In the genomic region with DNA sequence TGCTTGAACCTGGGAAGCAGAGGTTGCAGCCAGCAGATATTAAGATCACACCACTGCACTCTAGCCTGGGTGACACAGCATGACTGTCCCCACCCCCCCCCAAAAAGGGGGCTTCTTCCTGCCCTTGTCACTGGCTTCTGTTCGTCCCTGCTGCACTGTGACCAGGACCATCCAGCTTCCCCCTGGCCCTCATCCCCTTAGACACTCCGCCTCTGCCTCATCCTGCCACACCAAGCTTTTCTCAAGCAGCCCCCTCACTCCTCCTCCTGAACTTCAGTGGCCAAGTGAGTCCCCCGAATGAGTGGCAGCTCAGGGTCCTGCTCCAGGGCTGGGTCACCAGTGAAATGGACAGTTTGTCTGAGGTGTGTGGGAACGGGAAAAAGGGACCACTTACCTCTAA, we compare ENCODE assay signal across 26 cellular contexts.
A peak's percentile ranks its signal among the peaks of the same experiment; 100 is the strongest.
DNase-seq lines count a peak whose midpoint lies in the region; ATAC-seq, FAIRE-seq and TF ChIP-seq lines count a peak whose summit lies in the region.
"Had no signal": no experiment of that assay in that cellular context is flagged by ENCODE, and none has a peak within 500 bp of the region (broad histone marks: within the 10 kb centered on the region; RNA-seq: fewer than 3 reads in every experiment).

No MANE protein-coding gene starts in this region.

- no peaks in the 10 kb centered on the region for H3K36me3 ChIP-seq in HepG2 (replicated peaks in 1 of 2; ENCODE audit: control insufficient read depth in 1 of 2, insufficient read depth in 2 of 2, low read length in 2 of 2)
- H3K36me3 ChIP-seq in neuronal stem cell (replicated peaks in 1 of 2; ENCODE audit: control insufficient read depth in 2 of 2, insufficient read depth in 2 of 2, low read length in 2 of 2) = no peaks in the 10 kb centered on the region
- no peaks in the 10 kb centered on the region for H3K36me3 ChIP-seq in brain microvascular endothelial cell (replicated peaks)
- H3K36me3 ChIP-seq: BLaER1 treated with 17β-estradiol and CSF1 and Interleukin-3, amounts not matched to agents 10 nM and 100 nM had no signal

- H4K8ac ChIP-seq in neuronal stem cell (ENCODE audit: low read depth, low read length) = no peak overlapping the region

- no peak overlapping the region for H3K4me3 Mint-ChIP-seq in Calu3 (ENCODE audit: low read depth, unreplicated experiment)
- no peak overlapping the region for H3K4me3 Mint-ChIP-seq in stimulated activated naive B cell treated with anti-CD40 and anti-IgM and Interleukin-4, amounts not matched to agents 10 μg/mL and 1 μg/mL and 100 μg/mL, for 72 hours
- H3K4me3 Mint-ChIP-seq in effector memory CD8-positive, alpha-beta T cell = no peak overlapping the region
- H3K4me3 Mint-ChIP-seq: B cell; CD4-positive, alpha-beta T cell; CD8-positive, alpha-beta T cell had no signal

- H3K23ac ChIP-seq in neuronal stem cell (ENCODE audit: low read depth, low read length, poor library complexity) = no peak overlapping the region

- H3K4me3 ChIP-seq in HepG2 (replicated peaks in 1 of 3; ENCODE audit: insufficient read depth in 1 of 3, low read depth in 2 of 3, low read length in 3 of 3) = no peak overlapping the region
- no peak overlapping the region for H3K4me3 ChIP-seq in neuronal stem cell (ENCODE audit: low read length in 2 of 2)
- no peak overlapping the region for H3K4me3 ChIP-seq in brain microvascular endothelial cell (ENCODE audit: low read depth, low read length)
- H3K4me3 ChIP-seq: BLaER1 treated with 17β-estradiol and CSF1 and Interleukin-3, amounts not matched to agents 10 nM and 100 nM; GM12878 had no signal

- no peaks in the 10 kb centered on the region for H3K36me3 Mint-ChIP-seq in Calu3 (ENCODE audit: insufficient read depth, unreplicated experiment)
- no peaks in the 10 kb centered on the region for H3K36me3 Mint-ChIP-seq in stimulated activated naive B cell treated with anti-CD40 and anti-IgM and Interleukin-4, amounts not matched to agents 10 μg/mL and 1 μg/mL and 100 μg/mL, for 72 hours
- no peaks in the 10 kb centered on the region for H3K36me3 Mint-ChIP-seq in effector memory CD8-positive, alpha-beta T cell (ENCODE audit: insufficient read depth)
- H3K36me3 Mint-ChIP-seq: CD8-positive, alpha-beta T cell had no signal

- CTCF ChIA-PET in Calu3 (lab: Charles Lee) (interaction anchor here (1.1 kb wide), 1 partner anchor 14 kb away, joined by 5 read pairs; no protein-coding TSS in a partner anchor), HepG2 (lab: Yijun Ruan, JAX; ENCODE audit: low intra/inter-chr PET ratio, low total read pairs) (interaction anchor here (0.5 kb wide), 1 partner anchor 1084 kb away, joined by 3 read pairs; no protein-coding TSS in a partner anchor)

- peak; percentile 28 for FAIRE-seq in HepG2 (lab: Jason Lieb, UNC)
- FAIRE-seq: A204.1, GM12878, GM12892, GM18507 had no signal

- no peak overlapping the region for H2BK15ac ChIP-seq in neuronal stem cell (ENCODE audit: low read length)

- intact Hi-C loops in Calu3 (cut with micrococcal nuclease; ENCODE audit: unreplicated experiment) = no loop called here
- intact Hi-C loops in HepG2 (cut with micrococcal nuclease; ENCODE audit: unreplicated experiment) = no loop called here

- H3K9me3 Mint-ChIP-seq in Calu3 (ENCODE audit: low read depth, unreplicated experiment) = no peaks in the 10 kb centered on the region
- no peaks in the 10 kb centered on the region for H3K9me3 Mint-ChIP-seq in stimulated activated naive B cell treated with anti-CD40 and anti-IgM and Interleukin-4, amounts not matched to agents 10 μg/mL and 1 μg/mL and 100 μg/mL, for 72 hours
- no peaks in the 10 kb centered on the region for H3K9me3 Mint-ChIP-seq in effector memory CD8-positive, alpha-beta T cell
- H3K9me3 Mint-ChIP-seq: CD4-positive, alpha-beta T cell; CD8-positive, alpha-beta T cell had no signal

- TF ChIP-seq RAD21 in HepG2 (CRISPR knock-in tag; IDR thresholded peaks at IDR 0.05) = no peak

- BruUV-seq in Calu3 (replicated peaks; lab: Mats Ljungman, UMichigan) = no TSS peak
- BruUV-seq in HepG2 (replicated peaks; lab: Mats Ljungman, UMichigan) = no TSS peak

- H3K4me1 Mint-ChIP-seq in Calu3 (ENCODE audit: low read depth, unreplicated experiment) = peaks cover 22% of the 10 kb centered on the region
- no peaks in the 10 kb centered on the region for H3K4me1 Mint-ChIP-seq in stimulated activated naive B cell treated with anti-CD40 and anti-IgM and Interleukin-4, amounts not matched to agents 10 μg/mL and 1 μg/mL and 100 μg/mL, for 72 hours
- no peaks in the 10 kb centered on the region for H3K4me1 Mint-ChIP-seq in effector memory CD8-positive, alpha-beta T cell (ENCODE audit: low read depth in 2 of 2)
- H3K4me1 Mint-ChIP-seq: B cell had no signal

- H4K91ac ChIP-seq in neuronal stem cell (ENCODE audit: low read depth, low read length, poor library complexity) = no peak overlapping the region

- TF ChIP-seq POLR2A in HepG2 (IDR thresholded peaks at IDR 0.05; ENCODE audit: insufficient read depth in 1 of 2, low read depth in 2 of 2, low read length in 2 of 2) = no peak

- H3K14ac ChIP-seq in neuronal stem cell (ENCODE audit: low read length) = no peak overlapping the region

- no peak for ATAC-seq in HepG2
- no peak for ATAC-seq in stimulated activated naive B cell treated with anti-CD40 and anti-IgM and Interleukin-4, amounts not matched to agents 10 μg/mL and 1 μg/mL and 100 μg/mL, for 72 hours (replicated peaks)
- ATAC-seq in effector memory CD8-positive, alpha-beta T cell (replicated peaks) = no peak
- ATAC-seq: CD8-positive, alpha-beta T cell; GM12878 had no signal

- no peak overlapping the region for H2AK5ac ChIP-seq in neuronal stem cell (ENCODE audit: low read depth, low read length)

- peak overlapping the region; percentile 12 for H3K18ac ChIP-seq in neuronal stem cell (ENCODE audit: low read length)

- POLR2A ChIA-PET in HepG2 (lab: Yijun Ruan, JAX) = interaction anchor here (0.5 to 2.1 kb wide), 3 partner anchors 12 to 42 kb away, joined by 4 to 11 read pairs (median 6); no protein-coding TSS in a partner anchor

- H3K9me3 ChIP-seq in HepG2 (ENCODE audit: low read length) (no peaks in the 10 kb centered on the region), neuronal stem cell (replicated peaks in 1 of 2; ENCODE audit: control insufficient read depth in 2 of 2, insufficient read depth in 1 of 2, low read depth in 1 of 2, low read length in 2 of 2) (no peaks in the 10 kb centered on the region)
- H3K9me3 ChIP-seq: Caco-2 had no signal

- no peak overlapping the region for H2BK5ac ChIP-seq in neuronal stem cell (ENCODE audit: low read length)

- H2AFZ ChIP-seq in HepG2 (ENCODE audit: low read length) = no peak overlapping the region
- H2AFZ ChIP-seq in neuronal stem cell (ENCODE audit: low read length) = no peak overlapping the region

- no peak overlapping the region for H3K4ac ChIP-seq in neuronal stem cell (ENCODE audit: low read length)

- H3K27me3 ChIP-seq in HepG2 (ENCODE audit: control insufficient read depth in 1 of 2, insufficient read depth in 2 of 2, low read length in 2 of 2) = no peaks in the 10 kb centered on the region
- peaks cover 0 to 2% (median 0%) of the 10 kb centered on the region in 3 experiments for H3K27me3 ChIP-seq in neuronal stem cell (ENCODE audit: control insufficient read depth in 3 of 3, insufficient read depth in 3 of 3, low read depth in 1 of 3, low read length in 3 of 3)
- H3K27me3 ChIP-seq in brain microvascular endothelial cell (replicated peaks) = no peaks in the 10 kb centered on the region
- H3K27me3 ChIP-seq: BLaER1 treated with 17β-estradiol and CSF1 and Interleukin-3, amounts not matched to agents 10 nM and 100 nM had no signal

- no peak for TF ChIP-seq CTCF in Calu3 (IDR thresholded peaks at IDR 0.05; ENCODE audit: unreplicated experiment)
- TF ChIP-seq CTCF in HepG2 (CRISPR knock-in tag; IDR thresholded peaks at IDR 0.05) = no peak
- TF ChIP-seq CTCF in brain microvascular endothelial cell (IDR thresholded peaks at IDR 0.05; ENCODE audit: low read depth, low read length, missing control alignments) = no peak

- H3K4me1 ChIP-seq in HepG2 (ENCODE audit: insufficient read depth, low read length) = peaks cover 9% of the 10 kb centered on the region; the same call in 1 of the 2 replicates
- H3K4me1 ChIP-seq in neuronal stem cell (ENCODE audit: control insufficient read depth in 2 of 2, insufficient read depth in 1 of 2, low read depth in 1 of 2, low read length in 2 of 2) = no peaks in the 10 kb centered on the region
- H3K4me1 ChIP-seq: BLaER1 treated with 17β-estradiol and CSF1 and Interleukin-3, amounts not matched to agents 10 nM and 100 nM; Caco-2 had no signal

- no peak overlapping the region for H3K4me2 ChIP-seq in HepG2 (ENCODE audit: low read depth, low read length)
- H3K4me2 ChIP-seq in neuronal stem cell (ENCODE audit: insufficient read depth, low read length, poor library complexity, severe bottlenecking) = no peak overlapping the region
- H3K4me2 ChIP-seq: BLaER1 treated with 17β-estradiol and CSF1 and Interleukin-3, amounts not matched to agents 10 nM and 100 nM had no signal

- H3K79me2 ChIP-seq in HepG2 (ENCODE audit: insufficient read depth, low read length) = no peaks in the 10 kb centered on the region

- DNase-seq in Calu3 (no peak), HepG2 (ENCODE audit: low spot score) (no peak), neuronal stem cell (ENCODE audit: low spot score) (no peak), brain microvascular endothelial cell (no peak), AML-193 (lab: John Stamatoyannopoulos, UW) (no peak)
- DNase-seq in stimulated activated naive B cell treated with anti-CD40 and anti-IgM and Interleukin-4, amounts not matched to agents 10 μg/mL and 1 μg/mL and 100 μg/mL, for 72 hours = no peak
- DNase-seq in effector memory CD8-positive, alpha-beta T cell = no peak
- DNase-seq: 8988T; ACHN; Caco-2; CD4-positive, alpha-beta T cell; CD8-positive, alpha-beta T cell; DMS 273 treated with DMSO at 0.1 percent for 48 hours; DMS153; DMS53; DMS79; DND-41; EL; GDM1 had no signal

- H4K20me1 ChIP-seq in HepG2 (ENCODE audit: insufficient read depth, low read length) = no peaks in the 10 kb centered on the region
- H4K20me1 ChIP-seq: BLaER1 treated with 17β-estradiol and CSF1 and Interleukin-3, amounts not matched to agents 10 nM and 100 nM had no signal

- H3K27ac ChIP-seq in HepG2 (ENCODE audit: extremely low read length, insufficient read depth, low read length) (no peak overlapping the region), neuronal stem cell (replicated peaks; ENCODE audit: low read length) (no peak overlapping the region), brain microvascular endothelial cell (no peak overlapping the region)
- H3K27ac ChIP-seq: BLaER1 treated with 17β-estradiol and CSF1 and Interleukin-3, amounts not matched to agents 10 nM and 100 nM; C4-2B had no signal

- H3K27me3 Mint-ChIP-seq in Calu3 (ENCODE audit: unreplicated experiment) = no peaks in the 10 kb centered on the region
- H3K27me3 Mint-ChIP-seq in stimulated activated naive B cell treated with anti-CD40 and anti-IgM and Interleukin-4, amounts not matched to agents 10 μg/mL and 1 μg/mL and 100 μg/mL, for 72 hours = peaks cover 10 to 23% of the 10 kb centered on the region in 2 donors
- peaks cover 11 to 37% of the 10 kb centered on the region in 2 donors for H3K27me3 Mint-ChIP-seq in effector memory CD8-positive, alpha-beta T cell
- H3K27me3 Mint-ChIP-seq: CD4-positive, alpha-beta T cell had no signal

- H2BK120ac ChIP-seq in neuronal stem cell (ENCODE audit: low read depth, low read length) = no peak overlapping the region

- TF ChIP-seq EP300 in HepG2 (IDR thresholded peaks at IDR 0.05; ENCODE audit: low read depth in 2 of 2, low read length in 2 of 2) = no peak
- TF ChIP-seq EP300 in HepG2 (CRISPR knock-in tag; IDR thresholded peaks at IDR 0.05; ENCODE audit: borderline replicate concordance) = no peak

- in situ Hi-C loops in HepG2 (cut with HindIII; ENCODE audit: extremely low pct_ligation_motif_present, low pct_unique_long_range_greater_than_20kb) = no loop called here
- in situ Hi-C loops in brain microvascular endothelial cell (cut with HindIII; ENCODE audit: low pct_ligation_motif_present, low sequenced_read_pairs) = no loop called here

- no peak overlapping the region for H3K9ac ChIP-seq in HepG2 (ENCODE audit: insufficient read depth, low read depth, low read length)
- H3K9ac ChIP-seq in neuronal stem cell (ENCODE audit: low read depth, low read length, poor library complexity) = no peak overlapping the region
- H3K9ac ChIP-seq: BLaER1 treated with 17β-estradiol and CSF1 and Interleukin-3, amounts not matched to agents 10 nM and 100 nM had no signal

- H3K27ac Mint-ChIP-seq in Calu3 (ENCODE audit: unreplicated experiment) = peak overlapping the region; percentile 34
- H3K27ac Mint-ChIP-seq in stimulated activated naive B cell treated with anti-CD40 and anti-IgM and Interleukin-4, amounts not matched to agents 10 μg/mL and 1 μg/mL and 100 μg/mL, for 72 hours = peak overlapping the region; percentile 65
- no peak overlapping the region for H3K27ac Mint-ChIP-seq in effector memory CD8-positive, alpha-beta T cell
- H3K27ac Mint-ChIP-seq: B cell; CD4-positive, alpha-beta T cell; CD8-positive, alpha-beta T cell had no signal

- 94% methylated on average over 4 of the region's 4 CpGs for WGBS in HepG2 (ENCODE audit: low lambda C conversion rate)
- WGBS in neuronal stem cell (ENCODE audit: extremely low coverage in 2 of 2, insufficient read length in 2 of 2, insufficient replicate concordance in 1 of 2), 2 donors = no CpG with 5 or more reads among the region's 4 CpGs

- H2BK12ac ChIP-seq in neuronal stem cell (ENCODE audit: low read length) = no peak overlapping the region

- H3K79me1 ChIP-seq in neuronal stem cell (ENCODE audit: low read depth, low read length) = no peaks in the 10 kb centered on the region

Comparison
In these comparisons a context has a peak if more than half of its experiments do, and no peak if none do; other contexts are left out.
1. H3K27ac Mint-ChIP-seq: peak in Calu3 (single experiment) and stimulated activated naive B cell treated with anti-CD40 and anti-IgM and Interleukin-4, amounts not matched to agents 10 μg/mL and 1 μg/mL and 100 μg/mL, for 72 hours (single experiment); none in effector memory CD8-positive, alpha-beta T cell (0 of 2).